8 cellular contexts compared by ENCODE assay signal in genomic region chr1:156675715-156676311, GRCh38. TPM values are rescaled to one million over a fixed set of nuclear protein-coding genes. Genes with fewer than 3 reads are reported as not detected.
DNase-seq lines count a peak whose midpoint lies in the region; ATAC-seq, FAIRE-seq and TF ChIP-seq lines count a peak whose summit lies in the region.

No MANE protein-coding gene starts in this region.

- H3K27ac ChIP-seq in HUES48 (ENCODE audit: low read depth, low read length): peak overlapping the region; percentile 99
- H3K27ac ChIP-seq in K562 (ENCODE audit: extremely low read depth, low read depth, low read length): no peak overlapping the region
- H3K27ac ChIP-seq in smooth muscle cell (ENCODE audit: low read depth): no peak overlapping the region

- DNase-seq in K562 (ENCODE audit: extremely low read depth in 1 of 4, low spot score in 3 of 4) (no peak), islet precursor cell (peak; percentile 71), smooth muscle cell (lab: John Stamatoyannopoulos, UW; ENCODE audit: unreplicated experiment) (no peak), RKO (ENCODE audit: low spot score) (no peak), NCI-H2081 (lab: John Stamatoyannopoulos, UW) (no peak), NCI-H446 treated with DMSO at 0.1 percent for 48 hours (lab: John Stamatoyannopoulos, UW) (no peak)

- no peaks in the 10 kb centered on the region for H3K9me1 ChIP-seq in K562 (ENCODE audit: control insufficient read depth, insufficient read depth, low read length)

- FAIRE-seq in K562 (lab: Jason Lieb, UNC): peak; percentile 52

- H3K4me3 ChIP-seq in HUES48 (ENCODE audit: low read depth, low read length) (peak overlapping the region; percentile 73), K562 (no peak overlapping the region), smooth muscle cell (peak overlapping the region; percentile 51)

- TF ChIP-seq POLR2A in K562 (conservative IDR thresholded peaks at IDR 0.05): no peak

- H2AFZ ChIP-seq in K562 (ENCODE audit: low read depth, low read length): no peak overlapping the region
- no peak overlapping the region for H2AFZ ChIP-seq in smooth muscle cell (ENCODE audit: low read depth)

- H3K4me2 ChIP-seq in K562 (ENCODE audit: insufficient read depth, low read length) (peak overlapping the region; percentile 21), smooth muscle cell (peak overlapping the region; percentile 91)

- intact Hi-C loops in K562 (cut with micrococcal nuclease): no loop called here

- ATAC-seq in K562: no peak
- no peak for ATAC-seq in HG03095 (IDR thresholded peaks at IDR 0.05; ENCODE audit: unreplicated experiment)

- TF ChIP-seq EP300 in K562 (IDR thresholded peaks at IDR 0.05; ENCODE audit: low read length): no peak

- WGBS in K562 (ENCODE audit: insufficient coverage, low coverage, missing lambda C conversion rate): 81% methylated on average over 8 of the region's 14 CpGs
- 2% methylated on average over 12 of the region's 14 CpGs for WGBS in smooth muscle cell (ENCODE audit: low lambda C conversion rate)

- no peaks in the 10 kb centered on the region for H4K20me1 ChIP-seq in K562 (replicated peaks; ENCODE audit: control insufficient read depth, insufficient read depth, low read length)
- peaks cover 35% of the 10 kb centered on the region for H4K20me1 ChIP-seq in smooth muscle cell (ENCODE audit: low read depth)

- in situ Hi-C loops in K562 (cut with MboI): no loop called here

- H3K27me3 ChIP-seq in HUES48 (ENCODE audit: control insufficient read depth, insufficient read depth, low read length) (peaks cover 4% of the 10 kb centered on the region; the same call in 1 of the 2 replicates), K562 (ENCODE audit: control insufficient read depth in 2 of 2, insufficient read depth in 2 of 2, low read length in 2 of 2) (peaks cover 0 to 9% of the 10 kb centered on the region in 2 experiments; a peak in 2 of 5 replicates), smooth muscle cell (ENCODE audit: low read depth) (no peaks in the 10 kb centered on the region)

- peak overlapping the region; percentile 73 for H3K9ac ChIP-seq in HUES48 (ENCODE audit: low read depth, low read length)
- peak overlapping the region; percentile 15 to 88; a peak in 3 of 4 replicates for H3K9ac ChIP-seq in K562 (ENCODE audit: insufficient read depth in 1 of 2, low read depth in 2 of 2, low read length in 2 of 2)
- peak overlapping the region; percentile 6 for H3K9ac ChIP-seq in smooth muscle cell (ENCODE audit: low read depth)

- peaks cover 14% of the 10 kb centered on the region for H3F3A ChIP-seq in smooth muscle cell (ENCODE audit: low read depth)

- H3K9me3 ChIP-seq in HUES48 (ENCODE audit: control insufficient read depth, insufficient read depth, low read length) (no peaks in the 10 kb centered on the region), K562 (replicated peaks; ENCODE audit: control insufficient read depth, insufficient read depth, low read depth, low read length) (no peaks in the 10 kb centered on the region), smooth muscle cell (replicated peaks; ENCODE audit: low read depth) (no peaks in the 10 kb centered on the region)

- H3K79me2 ChIP-seq in K562 (ENCODE audit: control insufficient read depth, insufficient read depth, low read length) (no peaks in the 10 kb centered on the region; the same call in 2 of the 3 replicates), smooth muscle cell (ENCODE audit: low read depth) (peaks cover 41% of the 10 kb centered on the region)

- no TSS peak for BruUV-seq in K562 (replicated peaks; lab: Mats Ljungman, UMichigan)

- H3K36me3 ChIP-seq in HUES48 (ENCODE audit: control insufficient read depth, insufficient read depth, low read length) (peaks cover 31% of the 10 kb centered on the region), K562 (ENCODE audit: control insufficient read depth, insufficient read depth, low read length) (no peaks in the 10 kb centered on the region), smooth muscle cell (ENCODE audit: low read depth) (no peaks in the 10 kb centered on the region)

- no peak for TF ChIP-seq CTCF in K562 (IDR thresholded peaks at IDR 0.05 in 2 of 3, conservative IDR thresholded peaks at IDR 0.05 in 1 of 3; ENCODE audit: insufficient read depth in 2 of 3, low read depth in 1 of 3, low read length in 3 of 3)
- no peak for TF ChIP-seq CTCF in smooth muscle cell (IDR thresholded peaks at IDR 0.05; ENCODE audit: borderline replicate concordance, insufficient read depth, poor library complexity, severe bottlenecking)

- CTCF ChIA-PET in K562 (lab: Yijun Ruan, JAX; ENCODE audit: low intra/inter-chr PET ratio): interaction anchor here (4.8 kb wide), 1 partner anchor 16 kb away, joined by 110 read pairs; no protein-coding TSS in a partner anchor

- POLR2A ChIA-PET in K562 (lab: Yijun Ruan, JAX): interaction anchor here (0.5 to 3.1 kb wide), 11 partner anchors 8 to 237 kb away, joined by 3 to 24 read pairs (median 4); no protein-coding TSS in a partner anchor

- no peak for TF ChIP-seq RAD21 in K562 (CRISPR knock-in tag; conservative IDR thresholded peaks at IDR 0.05 in 1 of 2, IDR thresholded peaks at IDR 0.05 in 1 of 2)

- peaks cover 45% of the 10 kb centered on the region for H3K4me1 ChIP-seq in HUES48 (ENCODE audit: control insufficient read depth, insufficient read depth, low read length)
- peaks cover 22 to 51% of the 10 kb centered on the region in 2 experiments for H3K4me1 ChIP-seq in K562 (replicated peaks in 1 of 2; ENCODE audit: control insufficient read depth in 2 of 2, insufficient read depth in 2 of 2, low read length in 2 of 2)
- H3K4me1 ChIP-seq in smooth muscle cell (ENCODE audit: low read depth): peaks cover 41% of the 10 kb centered on the region

RNA-seq across cellular contexts. Expression of gene NES, which starts 1.4 kb away (rescaled TPM):
- total RNA-seq in K562 (2011; cell fraction: chromatin; rRNA removed; ENCODE audit: low replicate concordance): 1.5 and 2.0 TPM in 2 replicates
- 1.7 TPM in 2 replicates for total RNA-seq in K562 (2011; cell fraction: nucleolus; rRNA removed)
- total RNA-seq in K562 (2011; cell fraction: nucleoplasm; rRNA removed): 1.8 and 3.1 TPM in 2 replicates
- total RNA-seq in K562 (2014; rRNA removed) (5.8 and 6.6 TPM in 2 replicates), K562 (2014; rRNA removed; fragmentation: Illumina TruSeq; extraction: Trizol) (3.3 and 4.1 TPM in 2 replicates), K562 (2015; rRNA removed; fragmentation: Illumina TruSeq; extraction: Trizol) (4.8 and 4.9 TPM in 2 replicates), K562 (2021) (5.5 and 8.6 TPM in 2 replicates), smooth muscle cell (27.1 and 28.5 TPM in 2 replicates)
- polyA plus RNA-seq in K562 (2011; rRNA removed) (2.7 TPM in 2 replicates), K562 (2014; fragmentation: Illumina TruSeq; extraction: Trizol) (5.4 and 6.3 TPM in 2 replicates), K562 (2014; fragmentation: Nextera tagmentation; extraction: Ambion mirVana) (under 1 TPM; 0.10 to 0.13 TPM), K562 (2014; rRNA removed) (2.5 and 4.2 TPM in 2 replicates), smooth muscle cell (11.3 and 23.3 TPM in 2 replicates)
- 1.5 and 2.5 TPM in 2 replicates for polyA plus RNA-seq in K562 (2011; cell fraction: cytosol; rRNA removed)
- 3.2 and 5.5 TPM in 2 replicates for polyA plus RNA-seq in K562 (2011; cell fraction: nucleus; rRNA removed)
- 6.5 and 7.0 TPM in 2 replicates for polyA plus RNA-seq in K562 (2012)
- 2.3 and 2.4 TPM in 2 replicates for polyA minus RNA-seq in K562 (2011; rRNA and poly(A)+ RNA removed)
- 3.8 and 5.4 TPM in 2 replicates for polyA minus RNA-seq in K562 (2011; cell fraction: cytosol; rRNA and poly(A)+ RNA removed)
- 1.2 and 1.4 TPM in 2 replicates for polyA minus RNA-seq in K562 (2011; cell fraction: nucleus; rRNA and poly(A)+ RNA removed)

RNA-seq across cellular contexts. Expression of gene CRABP2, which starts 29.6 kb away (rescaled TPM):
- 0.86 TPM in 1 of 2 replicates, not detected in the other for total RNA-seq in K562 (2011; cell fraction: chromatin; rRNA removed; ENCODE audit: low replicate concordance)
- total RNA-seq in K562 (2011; cell fraction: nucleolus; rRNA removed): 0.39 and 1.0 TPM in 2 replicates
- 0.44 TPM in 1 of 2 replicates, not detected in the other for total RNA-seq in K562 (2011; cell fraction: nucleoplasm; rRNA removed)
- 0.86 and 1.2 TPM in 2 replicates for total RNA-seq in K562 (2014; rRNA removed)
- 0.32 and 0.36 TPM in 2 replicates for total RNA-seq in K562 (2014; rRNA removed; fragmentation: Illumina TruSeq; extraction: Trizol)
- total RNA-seq in K562 (2015; rRNA removed; fragmentation: Illumina TruSeq; extraction: Trizol): 0.72 and 1.3 TPM in 2 replicates
- 1.5 and 1.6 TPM in 2 replicates for total RNA-seq in K562 (2021)
- polyA plus RNA-seq in K562 (2011; rRNA removed): 0.50 and 1.5 TPM in 2 replicates
- 0.58 and 1.3 TPM in 2 replicates for polyA plus RNA-seq in K562 (2011; cell fraction: cytosol; rRNA removed)
- polyA plus RNA-seq in K562 (2011; cell fraction: nucleus; rRNA removed): 1.8 and 2.6 TPM in 2 replicates
- polyA plus RNA-seq in K562 (2012): 2.6 and 2.9 TPM in 2 replicates
- 1.9 and 2.5 TPM in 2 replicates for polyA plus RNA-seq in K562 (2014; fragmentation: Illumina TruSeq; extraction: Trizol)
- polyA plus RNA-seq in K562 (2014; fragmentation: Nextera tagmentation; extraction: Ambion mirVana): under 1 TPM; 0.30 to 0.52 TPM
- polyA plus RNA-seq in K562 (2014; rRNA removed): 0.82 and 1.2 TPM in 2 replicates
- 0.28 and 0.72 TPM in 2 replicates for polyA minus RNA-seq in K562 (2011; rRNA and poly(A)+ RNA removed)
- polyA minus RNA-seq in K562 (2011; cell fraction: cytosol; rRNA and poly(A)+ RNA removed): not detected in 2 replicates
- polyA minus RNA-seq in K562 (2011; cell fraction: nucleus; rRNA and poly(A)+ RNA removed): not detected in 2 replicates
- total RNA-seq in smooth muscle cell: 69.4 and 86.6 TPM in 2 replicates
- polyA plus RNA-seq in smooth muscle cell: 145 and 277 TPM in 2 replicates

RNA-seq across cellular contexts. Expression of gene BCAN, which starts 33.9 kb away (rescaled TPM):
- 0.12 TPM in 1 of 2 replicates, not detected in the other for total RNA-seq in K562 (2011; cell fraction: chromatin; rRNA removed; ENCODE audit: low replicate concordance)
- 0.17 and 0.26 TPM in 2 replicates for total RNA-seq in K562 (2011; cell fraction: nucleolus; rRNA removed)
- total RNA-seq in K562 (2011; cell fraction: nucleoplasm; rRNA removed): not detected in 2 replicates
- total RNA-seq in K562 (2014; rRNA removed) (0.12 TPM in 1 of 2 replicates, not detected in the other), K562 (2014; rRNA removed; fragmentation: Illumina TruSeq; extraction: Trizol) (not detected in 2 replicates), K562 (2015; rRNA removed; fragmentation: Illumina TruSeq; extraction: Trizol) (0.08 TPM in 1 of 2 replicates, not detected in the other), K562 (2021) (0.22 TPM in 1 of 2 replicates, not detected in the other), smooth muscle cell (not detected in 2 replicates)
- polyA plus RNA-seq in K562 (2011; rRNA removed) (0.06 and 0.09 TPM in 2 replicates), K562 (2014; fragmentation: Illumina TruSeq; extraction: Trizol) (0.19 and 0.33 TPM in 2 replicates), K562 (2014; fragmentation: Nextera tagmentation; extraction: Ambion mirVana) (under 1 TPM in 1 of 2 experiments, not detected in 1; 0.04 TPM), K562 (2014; rRNA removed) (0.22 and 0.23 TPM in 2 replicates), smooth muscle cell (0.79 TPM in 1 of 2 replicates, not detected in the other)
- 0.04 and 0.25 TPM in 2 replicates for polyA plus RNA-seq in K562 (2011; cell fraction: cytosol; rRNA removed)
- 0.06 and 0.21 TPM in 2 replicates for polyA plus RNA-seq in K562 (2011; cell fraction: nucleus; rRNA removed)
- 0.35 and 0.52 TPM in 2 replicates for polyA plus RNA-seq in K562 (2012)
- polyA minus RNA-seq in K562 (2011; rRNA and poly(A)+ RNA removed): not detected in 2 replicates
- polyA minus RNA-seq in K562 (2011; cell fraction: cytosol; rRNA and poly(A)+ RNA removed): not detected in 2 replicates
- not detected in 2 replicates for polyA minus RNA-seq in K562 (2011; cell fraction: nucleus; rRNA and poly(A)+ RNA removed)

RNA-seq across cellular contexts. Expression of gene METTL25B, which starts 52.5 kb away (rescaled TPM):
- 50.1 and 117 TPM in 2 replicates for total RNA-seq in K562 (2011; cell fraction: chromatin; rRNA removed; ENCODE audit: low replicate concordance)
- 103 and 114 TPM in 2 replicates for total RNA-seq in K562 (2011; cell fraction: nucleolus; rRNA removed)
- total RNA-seq in K562 (2011; cell fraction: nucleoplasm; rRNA removed): 74.6 and 83.1 TPM in 2 replicates
- 33.1 and 39.1 TPM in 2 replicates for total RNA-seq in K562 (2014; rRNA removed)
- total RNA-seq in K562 (2014; rRNA removed; fragmentation: Illumina TruSeq; extraction: Trizol): 17.8 and 26.3 TPM in 2 replicates
- total RNA-seq in K562 (2015; rRNA removed; fragmentation: Illumina TruSeq; extraction: Trizol): 27.0 and 30.3 TPM in 2 replicates
- total RNA-seq in K562 (2021): 46.3 and 48.3 TPM in 2 replicates
- 37.1 and 46.1 TPM in 2 replicates for polyA plus RNA-seq in K562 (2011; rRNA removed)
- 44.7 and 53.0 TPM in 2 replicates for polyA plus RNA-seq in K562 (2011; cell fraction: cytosol; rRNA removed)
- polyA plus RNA-seq in K562 (2011; cell fraction: nucleus; rRNA removed): 79.3 and 98.8 TPM in 2 replicates
- polyA plus RNA-seq in K562 (2012): 34.9 and 66.4 TPM in 2 replicates
- polyA plus RNA-seq in K562 (2014; fragmentation: Illumina TruSeq; extraction: Trizol): 33.9 and 37.7 TPM in 2 replicates
- polyA plus RNA-seq in K562 (2014; fragmentation: Nextera tagmentation; extraction: Ambion mirVana): 10 to 100 TPM in 1 of 2 experiments, 1 to 10 TPM in 1; 7.7 to 13.2 TPM
- polyA plus RNA-seq in K562 (2014; rRNA removed): 41.8 and 57.4 TPM in 2 replicates
- 17.4 and 21.8 TPM in 2 replicates for polyA minus RNA-seq in K562 (2011; rRNA and poly(A)+ RNA removed)
- polyA minus RNA-seq in K562 (2011; cell fraction: cytosol; rRNA and poly(A)+ RNA removed): 20.6 and 27.1 TPM in 2 replicates
- 25.0 and 34.1 TPM in 2 replicates for polyA minus RNA-seq in K562 (2011; cell fraction: nucleus; rRNA and poly(A)+ RNA removed)
- 5.4 and 11.0 TPM in 2 replicates for total RNA-seq in smooth muscle cell
- polyA plus RNA-seq in smooth muscle cell: 17.5 and 21.7 TPM in 2 replicates

RNA-seq across cellular contexts. Expression of gene ISG20L2, which starts 52.8 kb away (rescaled TPM):
- total RNA-seq in K562 (2011; cell fraction: chromatin; rRNA removed; ENCODE audit: low replicate concordance): 62.5 and 90.4 TPM in 2 replicates
- total RNA-seq in K562 (2011; cell fraction: nucleolus; rRNA removed): 49.1 and 64.9 TPM in 2 replicates
- 55.7 and 64.4 TPM in 2 replicates for total RNA-seq in K562 (2011; cell fraction: nucleoplasm; rRNA removed)
- total RNA-seq in K562 (2014; rRNA removed): 34.3 and 40.7 TPM in 2 replicates
- 57.7 and 59.6 TPM in 2 replicates for total RNA-seq in K562 (2014; rRNA removed; fragmentation: Illumina TruSeq; extraction: Trizol)
- 52.6 and 53.3 TPM in 2 replicates for total RNA-seq in K562 (2015; rRNA removed; fragmentation: Illumina TruSeq; extraction: Trizol)
- 46.3 and 50.3 TPM in 2 replicates for total RNA-seq in K562 (2021)
- polyA plus RNA-seq in K562 (2011; rRNA removed): 59.5 and 63.8 TPM in 2 replicates
- polyA plus RNA-seq in K562 (2011; cell fraction: cytosol; rRNA removed): 60.2 and 77.5 TPM in 2 replicates
- polyA plus RNA-seq in K562 (2011; cell fraction: nucleus; rRNA removed): 23.1 and 28.0 TPM in 2 replicates
- 45.7 and 45.9 TPM in 2 replicates for polyA plus RNA-seq in K562 (2012)
- 100 and 130 TPM in 2 replicates for polyA plus RNA-seq in K562 (2014; fragmentation: Illumina TruSeq; extraction: Trizol)
- 10 to 100 TPM; 21.3 to 50.3 TPM for polyA plus RNA-seq in K562 (2014; fragmentation: Nextera tagmentation; extraction: Ambion mirVana)
- 41.5 and 50.9 TPM in 2 replicates for polyA plus RNA-seq in K562 (2014; rRNA removed)
- 52.8 and 62.8 TPM in 2 replicates for polyA minus RNA-seq in K562 (2011; rRNA and poly(A)+ RNA removed)
- polyA minus RNA-seq in K562 (2011; cell fraction: cytosol; rRNA and poly(A)+ RNA removed): 23.6 and 28.9 TPM in 2 replicates
- polyA minus RNA-seq in K562 (2011; cell fraction: nucleus; rRNA and poly(A)+ RNA removed): 21.1 and 35.4 TPM in 2 replicates
- total RNA-seq in smooth muscle cell: 13.8 and 20.3 TPM in 2 replicates
- 17.4 and 19.2 TPM in 2 replicates for polyA plus RNA-seq in smooth muscle cell

Comparison
In these comparisons a context has a peak if more than half of its experiments do, and no peak if none do; other contexts are left out.
1. H3K9ac ChIP-seq: peak in every context shown above with its lines; median percentile 73 in HUES48; 52 in K562; 6 in smooth muscle cell.
2. RNA of gene CRABP2, which starts 29.6 kb away (total RNA-seq): 69.4 to 86.6 TPM in smooth muscle cell; 0.32 to 1.6 TPM in K562; every median in the first group is over 10 times any median in the second.